26 cellular contexts compared by ENCODE assay signal in the genomic region with DNA sequence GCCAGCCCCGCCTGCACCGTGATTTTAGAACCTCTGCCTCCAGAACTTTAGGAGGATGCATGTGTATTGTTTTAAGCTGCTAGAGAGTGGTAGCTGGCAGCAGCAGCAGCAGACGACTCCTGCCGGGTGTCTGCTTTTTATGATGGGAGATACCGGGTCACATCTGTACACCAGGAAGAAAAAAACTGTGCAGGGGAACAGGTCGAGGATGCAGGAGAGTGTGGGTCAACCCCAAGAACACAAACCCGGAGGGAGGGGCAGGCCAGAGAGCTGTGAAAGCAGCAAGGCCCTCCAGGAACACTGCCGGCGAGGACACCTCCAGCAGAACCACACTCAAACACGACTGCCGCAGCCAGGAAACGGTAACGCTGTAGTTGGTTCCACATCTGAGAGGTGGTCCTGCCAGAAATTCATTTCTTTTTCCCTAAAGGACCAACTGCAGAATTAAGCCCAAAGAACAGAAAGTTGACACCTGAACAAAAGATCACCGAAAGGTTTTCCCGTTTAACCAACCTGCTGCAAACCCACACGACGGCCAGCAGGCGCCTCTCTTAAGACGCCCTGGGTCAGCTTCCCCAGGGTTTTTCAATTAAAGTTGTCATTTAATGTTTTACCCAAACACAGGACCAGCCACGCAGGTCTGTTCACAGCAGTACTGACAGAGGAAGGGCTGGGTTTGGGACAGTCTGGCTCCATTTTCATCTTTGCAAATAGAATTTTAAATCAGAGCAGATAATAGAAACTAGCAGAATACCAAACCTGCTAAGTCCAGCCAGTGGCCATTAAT.
DNase-seq lines count a peak whose midpoint lies in the region; ATAC-seq and TF ChIP-seq lines count a peak whose summit lies in the region.
"Had no signal": no experiment of that assay in that cellular context is flagged by ENCODE, and none has a peak within 500 bp of the region (broad histone marks: within the 10 kb centered on the region; RNA-seq: fewer than 3 reads in every experiment).

No MANE protein-coding gene starts in this region.

- no peak for TF ChIP-seq CTCF in SK-N-SH (IDR thresholded peaks at IDR 0.05)
- peak; percentile 10 for TF ChIP-seq CTCF in neural progenitor cell (IDR thresholded peaks at IDR 0.05)
- TF ChIP-seq CTCF in upper lobe of left lung (IDR thresholded peaks at IDR 0.05), result no peak

- H3K27me3 ChIP-seq in SK-N-SH (ENCODE audit: insufficient read depth), result no peaks in the 10 kb centered on the region
- H3K27me3 ChIP-seq in neural progenitor cell, result no peaks in the 10 kb centered on the region
- no peaks in the 10 kb centered on the region for H3K27me3 ChIP-seq in upper lobe of left lung

- CTCF ChIA-PET in SK-N-SH (lab: Yijun Ruan, JAX), result interaction anchor here (0.6 to 2.2 kb wide), 3 partner anchors 12 to 159 kb away, joined by 3 to 9 read pairs (median 5); no protein-coding TSS in a partner anchor
- CTCF ChIA-PET in activated naive CD4-positive, alpha-beta T cell treated with anti-CD3 and anti-CD28 coated beads, Interleukin-2, amount 10 ng/mL, durations not matched to agents 7 days and 5 days (lab: Charles Lee), result interaction anchor here (0.7 kb wide), 1 partner anchor 34 kb away, joined by 3 read pairs; no protein-coding TSS in a partner anchor
- CTCF ChIA-PET in activated naive CD4-positive, alpha-beta T cell treated with anti-CD3 and anti-CD28 coated beads for 36 hours (lab: Charles Lee), result no interaction called here

- no peak overlapping the region for H2AFZ ChIP-seq in SK-N-SH (ENCODE audit: low read depth)
- H2AFZ ChIP-seq in neural progenitor cell (replicated peaks), result no peak overlapping the region

- no peak overlapping the region for H3K4me3 ChIP-seq in SK-N-SH (ENCODE audit: low read depth in 2 of 2, low read length in 1 of 2)
- H3K4me3 ChIP-seq in neural progenitor cell, result no peak overlapping the region
- H3K4me3 ChIP-seq in upper lobe of left lung, result no peak overlapping the region
- H3K4me3 ChIP-seq: GM12878 had no signal

- H3K4me1 Mint-ChIP-seq in activated naive CD4-positive, alpha-beta T cell treated with anti-CD3 and anti-CD28 coated beads, Interleukin-2, amount 10 ng/mL, durations not matched to agents 7 days and 5 days, result peaks cover 6% of the 10 kb centered on the region
- H3K4me1 Mint-ChIP-seq in activated naive CD4-positive, alpha-beta T cell treated with anti-CD3 and anti-CD28 coated beads for 36 hours (ENCODE audit: low read depth), result no peaks in the 10 kb centered on the region
- peaks cover 8% of the 10 kb centered on the region for H3K4me1 Mint-ChIP-seq in neural progenitor cell
- H3K4me1 Mint-ChIP-seq: B cell; CD14-positive monocyte; CD8-positive, alpha-beta memory T cell had no signal

- no peak overlapping the region for H3K4me3 Mint-ChIP-seq in activated naive CD4-positive, alpha-beta T cell treated with anti-CD3 and anti-CD28 coated beads, Interleukin-2, amount 10 ng/mL, durations not matched to agents 7 days and 5 days
- no peak overlapping the region for H3K4me3 Mint-ChIP-seq in activated naive CD4-positive, alpha-beta T cell treated with anti-CD3 and anti-CD28 coated beads for 36 hours
- H3K4me3 Mint-ChIP-seq in neural progenitor cell, result no peak overlapping the region
- H3K4me3 Mint-ChIP-seq: B cell; CD14-positive monocyte; CD8-positive, alpha-beta memory T cell had no signal

- H3K36me3 ChIP-seq in SK-N-SH (replicated peaks in 1 of 2; ENCODE audit: control insufficient read depth in 1 of 2, insufficient read depth in 2 of 2, low read length in 1 of 2) (peaks cover 23 to 62% of the 10 kb centered on the region in 2 experiments), neural progenitor cell (peaks cover 1% of the 10 kb centered on the region), upper lobe of left lung (peaks cover 16 to 84% (median 56%) of the 10 kb centered on the region in 4 donors)

- H3K36me3 Mint-ChIP-seq in activated naive CD4-positive, alpha-beta T cell treated with anti-CD3 and anti-CD28 coated beads, Interleukin-2, amount 10 ng/mL, durations not matched to agents 7 days and 5 days, result peaks cover 31% of the 10 kb centered on the region
- H3K36me3 Mint-ChIP-seq in activated naive CD4-positive, alpha-beta T cell treated with anti-CD3 and anti-CD28 coated beads for 36 hours (ENCODE audit: low read depth), result peaks cover 30% of the 10 kb centered on the region
- H3K36me3 Mint-ChIP-seq in neural progenitor cell, result peaks cover 37% of the 10 kb centered on the region

- intact Hi-C loops in activated naive CD4-positive, alpha-beta T cell treated with anti-CD3 and anti-CD28 coated beads for 36 hours (cut with micrococcal nuclease), result no loop called here

- WGBS in SK-N-SH (ENCODE audit: low lambda C conversion rate), result 91% methylated on average over 20 of the region's 20 CpGs
- 95 to 98% methylated on average over 20 of the region's 20 CpGs for WGBS in upper lobe of left lung, 2 donors

- peaks cover 1% of the 10 kb centered on the region; the same call in 1 of the 2 replicates for H3K9me3 ChIP-seq in SK-N-SH
- H3K9me3 ChIP-seq in neural progenitor cell (ENCODE audit: low read depth), result peaks cover 2% of the 10 kb centered on the region
- peaks cover 0 to 5% (median 4%) of the 10 kb centered on the region in 4 donors for H3K9me3 ChIP-seq in upper lobe of left lung

- no peak overlapping the region for H3K9ac ChIP-seq in SK-N-SH
- no peak overlapping the region for H3K9ac ChIP-seq in neural progenitor cell

- H3K27me3 Mint-ChIP-seq in activated naive CD4-positive, alpha-beta T cell treated with anti-CD3 and anti-CD28 coated beads, Interleukin-2, amount 10 ng/mL, durations not matched to agents 7 days and 5 days, result no peaks in the 10 kb centered on the region
- H3K27me3 Mint-ChIP-seq in activated naive CD4-positive, alpha-beta T cell treated with anti-CD3 and anti-CD28 coated beads for 36 hours (ENCODE audit: low read depth), result no peaks in the 10 kb centered on the region
- peaks cover 2% of the 10 kb centered on the region for H3K27me3 Mint-ChIP-seq in neural progenitor cell (ENCODE audit: insufficient read depth, low read depth)
- H3K27me3 Mint-ChIP-seq: B cell; CD8-positive, alpha-beta memory T cell had no signal

- no peak for ATAC-seq in SK-N-SH treated with all-trans-retinoic acid at 6 μM for 48 hours
- no peak for ATAC-seq in upper lobe of left lung (ENCODE audit: low FRiP score in 2 of 2)
- ATAC-seq in HG02885 (IDR thresholded peaks at IDR 0.05; ENCODE audit: poor library complexity, unreplicated experiment), result no peak
- ATAC-seq: GM12878, PC-3 had no signal

- H3K4me1 ChIP-seq in SK-N-SH (ENCODE audit: control insufficient read depth in 1 of 2, insufficient read depth in 2 of 2, low read depth in 1 of 2, low read length in 1 of 2), result no peaks in the 10 kb centered on the region; a peak in 1 of 4 replicates
- no peaks in the 10 kb centered on the region for H3K4me1 ChIP-seq in neural progenitor cell
- no peaks in the 10 kb centered on the region for H3K4me1 ChIP-seq in upper lobe of left lung

- H3K27ac Mint-ChIP-seq in activated naive CD4-positive, alpha-beta T cell treated with anti-CD3 and anti-CD28 coated beads, Interleukin-2, amount 10 ng/mL, durations not matched to agents 7 days and 5 days, result peak overlapping the region; percentile 42
- no peak overlapping the region for H3K27ac Mint-ChIP-seq in activated naive CD4-positive, alpha-beta T cell treated with anti-CD3 and anti-CD28 coated beads for 36 hours
- H3K27ac Mint-ChIP-seq in neural progenitor cell, result no peak overlapping the region
- H3K27ac Mint-ChIP-seq: B cell had no signal

- peaks cover 6% of the 10 kb centered on the region for H3K9me3 Mint-ChIP-seq in activated naive CD4-positive, alpha-beta T cell treated with anti-CD3 and anti-CD28 coated beads, Interleukin-2, amount 10 ng/mL, durations not matched to agents 7 days and 5 days
- peaks cover 2% of the 10 kb centered on the region for H3K9me3 Mint-ChIP-seq in activated naive CD4-positive, alpha-beta T cell treated with anti-CD3 and anti-CD28 coated beads for 36 hours
- H3K9me3 Mint-ChIP-seq in neural progenitor cell, result peaks cover 5% of the 10 kb centered on the region

- H3K4me2 ChIP-seq in SK-N-SH, result no peak overlapping the region
- no peak overlapping the region for H3K4me2 ChIP-seq in neural progenitor cell

- no peak for TF ChIP-seq RAD21 in SK-N-SH (IDR thresholded peaks at IDR 0.05; ENCODE audit: low read length)

- H3K27ac ChIP-seq in SK-N-SH (ENCODE audit: low read depth in 2 of 2, low read length in 1 of 2), result no peak overlapping the region; a peak in 1 of 4 replicates
- H3K27ac ChIP-seq in neural progenitor cell, result no peak overlapping the region
- H3K27ac ChIP-seq in upper lobe of left lung, result no peak overlapping the region
- H3K27ac ChIP-seq: 22Rv1 had no signal

- TF ChIP-seq EP300 in SK-N-SH (IDR thresholded peaks at IDR 0.05; ENCODE audit: borderline replicate concordance in 1 of 2, low read depth in 1 of 2, low read length in 1 of 2) (no peak), upper lobe of left lung (IDR thresholded peaks at IDR 0.05) (no peak)

- TF ChIP-seq POLR2A in upper lobe of left lung (IDR thresholded peaks at IDR 0.05), result no peak

- H3K9me2 ChIP-seq in SK-N-SH, result no peaks in the 10 kb centered on the region

- no peaks in the 10 kb centered on the region for H3K79me2 ChIP-seq in SK-N-SH (ENCODE audit: insufficient read depth)
- no peaks in the 10 kb centered on the region for H3K79me2 ChIP-seq in neural progenitor cell (ENCODE audit: low read depth)

- H4K20me1 ChIP-seq in SK-N-SH (ENCODE audit: insufficient read depth) (no peaks in the 10 kb centered on the region), neural progenitor cell (ENCODE audit: low read depth) (no peaks in the 10 kb centered on the region)

- H3F3A ChIP-seq in SK-N-SH (replicated peaks; ENCODE audit: insufficient read depth) (no peaks in the 10 kb centered on the region), neural progenitor cell (ENCODE audit: low read depth) (no peaks in the 10 kb centered on the region)

- POLR2A ChIA-PET in SK-N-SH (lab: Yijun Ruan, JAX), result no interaction called here

- DNase-seq in SK-N-SH (peak; percentile 28), neural progenitor cell (ENCODE audit: low spot score) (no peak), upper lobe of left lung (no peak)
- no peak for DNase-seq in activated naive CD4-positive, alpha-beta T cell treated with anti-CD3 and anti-CD28 coated beads, Interleukin-2, amount 10 ng/mL, durations not matched to agents 7 days and 5 days
- no peak for DNase-seq in activated naive CD4-positive, alpha-beta T cell treated with anti-CD3 and anti-CD28 coated beads for 36 hours
- DNase-seq: CD8-positive, alpha-beta memory T cell; DMS 273 treated with DMSO at 0.1 percent for 48 hours; DMS79; EL; GDM1; NCI-H1048; NCI-H1417; NCI-H1694; NCI-H2029 treated with DMSO at 0.1 percent for 48 hours; NCI-H446 treated with DMSO at 0.1 percent for 48 hours; NCI-H526; NCI-H82; NK-92 treated with Interleukin-12 subunit alpha and Interleukin-12 subunit beta, amount 100 ng/mL, for 24 hours; PC-3; SHP77 had no signal

TF ChIP-seq in SK-N-SH, 30 proteins besides CTCF, POLR2A, EP300 and RAD21 (continues in another document):
- TF ChIP-seq YY1 (IDR thresholded peaks at IDR 0.05; ENCODE audit: low read depth), result no peak
